ENCODE assay signal across 1 cellular context in the genomic region with DNA sequence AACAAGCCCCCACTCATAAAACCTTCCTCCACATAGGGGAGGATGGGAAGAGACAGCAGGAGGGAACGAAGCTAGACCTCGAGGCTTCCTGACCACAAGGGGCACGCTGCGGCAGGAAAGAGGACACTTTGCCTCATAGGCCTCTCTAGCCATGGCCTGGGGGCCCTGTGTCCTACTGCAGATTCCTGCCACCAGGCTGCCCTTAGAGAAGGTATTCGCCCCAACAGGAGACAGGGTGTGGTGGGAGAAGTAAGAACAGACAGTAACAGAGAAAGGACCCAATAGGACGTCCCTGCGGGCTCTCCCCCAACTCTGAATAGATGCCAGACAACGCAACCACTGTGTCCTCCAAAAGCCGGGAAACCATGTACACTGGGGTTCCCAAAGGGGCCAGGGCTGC.
TF ChIP-seq lines count a peak whose summit lies in the region.

No MANE protein-coding gene starts in this region.

TF ChIP-seq in K562, 482 proteins besides CTCF, POLR2A, EP300 and RAD21:
- TF ChIP-seq TEAD1 (CRISPR knock-in tag; IDR thresholded peaks at IDR 0.05) (peak in 1 of 2 experiments; percentile 84; a peak in 2 of 4 replicates), SP2 (IDR thresholded peaks at IDR 0.05; ENCODE audit: extremely low read depth, low read depth, low read length, poor library complexity, severe bottlenecking) (peak; percentile 53), PRPF4 (IDR thresholded peaks at IDR 0.05; ENCODE audit: insufficient read depth, low read depth, low read length, poor library complexity, severe bottlenecking) (no peak), ZNF324 (CRISPR knock-in tag; IDR thresholded peaks at IDR 0.05) (no peak), GTF2A2 (tag; IDR thresholded peaks at IDR 0.05) (no peak), TEAD2 (tag; IDR thresholded peaks at IDR 0.05) (0 out of 2 replicates have a peak, but pooled peaks have one; percentile 66), GTF2E2 (tag; IDR thresholded peaks at IDR 0.05) (no peak), ZNF134 (CRISPR knock-in tag; conservative IDR thresholded peaks at IDR 0.05) (no peak), PCBP1 (IDR thresholded peaks at IDR 0.05; ENCODE audit: low read depth, low read length, poor library complexity, severe bottlenecking) (no peak)
- TF ChIP-seq, protein P1, sequence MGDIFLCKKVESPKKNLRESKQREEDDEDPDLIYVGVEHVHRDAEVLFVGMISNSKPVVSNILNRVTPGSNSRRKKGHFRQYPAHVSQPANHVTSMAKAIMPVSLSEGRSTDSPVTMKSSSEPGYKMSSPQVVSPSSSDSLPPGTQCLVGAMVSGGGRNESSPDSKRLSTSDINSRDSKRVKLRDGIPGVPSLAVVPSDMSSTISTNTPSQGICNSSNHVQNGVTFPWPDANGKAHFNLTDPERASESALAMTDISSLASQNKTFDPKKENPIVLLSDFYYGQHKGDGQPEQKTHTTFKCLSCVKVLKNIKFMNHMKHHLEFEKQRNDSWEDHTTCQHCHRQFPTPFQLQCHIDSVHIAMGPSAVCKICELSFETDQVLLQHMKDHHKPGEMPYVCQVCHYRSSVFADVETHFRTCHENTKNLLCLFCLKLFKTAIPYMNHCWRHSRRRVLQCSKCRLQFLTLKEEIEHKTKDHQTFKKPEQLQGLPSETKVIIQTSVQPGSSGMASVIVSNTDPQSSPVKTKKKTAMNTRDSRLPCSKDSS (IDR thresholded peaks at IDR 0.05; ENCODE audit: low read depth, partially characterized antibody), result no peak
- TF ChIP-seq, protein P2, sequence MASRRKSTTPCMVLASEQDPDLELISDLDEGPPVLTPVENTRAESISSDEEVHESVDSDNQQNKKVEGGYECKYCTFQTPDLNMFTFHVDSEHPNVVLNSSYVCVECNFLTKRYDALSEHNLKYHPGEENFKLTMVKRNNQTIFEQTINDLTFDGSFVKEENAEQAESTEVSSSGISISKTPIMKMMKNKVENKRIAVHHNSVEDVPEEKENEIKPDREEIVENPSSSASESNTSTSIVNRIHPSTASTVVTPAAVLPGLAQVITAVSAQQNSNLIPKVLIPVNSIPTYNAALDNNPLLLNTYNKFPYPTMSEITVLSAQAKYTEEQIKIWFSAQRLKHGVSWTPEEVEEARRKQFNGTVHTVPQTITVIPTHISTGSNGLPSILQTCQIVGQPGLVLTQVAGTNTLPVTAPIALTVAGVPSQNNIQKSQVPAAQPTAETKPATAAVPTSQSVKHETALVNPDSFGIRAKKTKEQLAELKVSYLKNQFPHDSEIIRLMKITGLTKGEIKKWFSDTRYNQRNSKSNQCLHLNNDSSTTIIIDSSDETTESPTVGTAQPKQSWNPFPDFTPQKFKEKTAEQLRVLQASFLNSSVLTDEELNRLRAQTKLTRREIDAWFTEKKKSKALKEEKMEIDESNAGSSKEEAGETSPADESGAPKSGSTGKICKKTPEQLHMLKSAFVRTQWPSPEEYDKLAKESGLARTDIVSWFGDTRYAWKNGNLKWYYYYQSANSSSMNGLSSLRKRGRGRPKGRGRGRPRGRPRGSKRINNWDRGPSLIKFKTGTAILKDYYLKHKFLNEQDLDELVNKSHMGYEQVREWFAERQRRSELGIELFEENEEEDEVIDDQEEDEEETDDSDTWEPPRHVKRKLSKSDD (conservative IDR thresholded peaks at IDR 0.05; ENCODE audit: low read length), result no peak
- TF ChIP-seq, protein P3, sequence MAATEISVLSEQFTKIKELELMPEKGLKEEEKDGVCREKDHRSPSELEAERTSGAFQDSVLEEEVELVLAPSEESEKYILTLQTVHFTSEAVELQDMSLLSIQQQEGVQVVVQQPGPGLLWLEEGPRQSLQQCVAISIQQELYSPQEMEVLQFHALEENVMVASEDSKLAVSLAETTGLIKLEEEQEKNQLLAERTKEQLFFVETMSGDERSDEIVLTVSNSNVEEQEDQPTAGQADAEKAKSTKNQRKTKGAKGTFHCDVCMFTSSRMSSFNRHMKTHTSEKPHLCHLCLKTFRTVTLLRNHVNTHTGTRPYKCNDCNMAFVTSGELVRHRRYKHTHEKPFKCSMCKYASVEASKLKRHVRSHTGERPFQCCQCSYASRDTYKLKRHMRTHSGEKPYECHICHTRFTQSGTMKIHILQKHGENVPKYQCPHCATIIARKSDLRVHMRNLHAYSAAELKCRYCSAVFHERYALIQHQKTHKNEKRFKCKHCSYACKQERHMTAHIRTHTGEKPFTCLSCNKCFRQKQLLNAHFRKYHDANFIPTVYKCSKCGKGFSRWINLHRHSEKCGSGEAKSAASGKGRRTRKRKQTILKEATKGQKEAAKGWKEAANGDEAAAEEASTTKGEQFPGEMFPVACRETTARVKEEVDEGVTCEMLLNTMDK (IDR thresholded peaks at IDR 0.05; ENCODE audit: borderline replicate concordance, insufficient read depth, low read depth, low read length, poor library complexity, severe bottlenecking), result peak; percentile 8
